Comparison of ENCODE assay signal across 19 cellular contexts in the genomic region with DNA sequence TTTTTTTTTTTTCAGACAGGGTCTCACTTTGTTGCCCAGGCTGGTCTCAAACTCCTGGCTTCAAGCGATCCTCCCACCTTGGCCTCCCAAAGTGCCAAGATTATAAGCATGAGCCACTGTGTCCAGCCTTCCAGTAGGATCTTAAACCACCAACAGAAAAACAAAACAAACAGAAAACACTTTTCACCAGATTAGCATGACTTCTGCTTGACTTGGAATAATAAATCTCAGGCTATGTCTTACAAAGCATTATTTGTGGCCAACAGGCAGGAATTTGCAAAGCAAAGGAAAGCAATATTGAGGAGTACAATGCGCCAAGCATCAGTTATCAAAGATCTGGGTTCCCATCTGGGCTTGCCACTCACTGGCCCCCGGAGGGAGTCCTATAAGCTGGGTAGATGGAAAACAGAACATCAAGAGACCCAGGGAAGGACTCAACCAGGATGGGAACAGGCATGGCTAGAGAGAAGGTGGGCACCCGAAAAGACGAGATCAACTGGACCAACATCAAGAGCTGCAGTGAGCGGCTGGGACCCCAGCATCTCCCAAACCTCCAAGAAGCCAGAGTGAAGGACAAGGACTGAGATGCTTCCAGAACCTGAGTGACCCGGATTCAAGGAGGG.
A peak's percentile ranks its signal among the peaks of the same experiment; 100 is the strongest.
DNase-seq lines count a peak whose midpoint lies in the region; ATAC-seq and TF ChIP-seq lines count a peak whose summit lies in the region.
"Had no signal": no experiment of that assay in that cellular context is flagged by ENCODE, and none has a peak within 500 bp of the region (broad histone marks: within the 10 kb centered on the region; RNA-seq: fewer than 3 reads in every experiment).

No MANE protein-coding gene starts in this region.

- TF ChIP-seq CTCF in fibroblast of lung (conservative IDR thresholded peaks at IDR 0.05 in 1 of 2, IDR thresholded peaks at IDR 0.05 in 1 of 2; ENCODE audit: low read depth in 1 of 2, low read length in 2 of 2), result no peak
- TF ChIP-seq CTCF in CD4-positive, alpha-beta T cell (IDR thresholded peaks at IDR 0.05), result no peak

- H3K9me3 ChIP-seq in fibroblast of lung (ENCODE audit: control insufficient read depth, insufficient read depth, low read depth, low read length), result no peaks in the 10 kb centered on the region
- no peaks in the 10 kb centered on the region for H3K9me3 ChIP-seq in CD4-positive, alpha-beta T cell (ENCODE audit: control insufficient read depth, low read length)
- H3K9me3 ChIP-seq: body of pancreas, tibial artery had no signal

- no peak for DNase-seq in activated naive CD4-positive, alpha-beta T cell treated with anti-CD3 and anti-CD28 coated beads for 36 hours
- no peak for DNase-seq in activated naive CD4-positive, alpha-beta T cell treated with anti-CD3 and anti-CD28 coated beads, Interleukin-2, amount 50 U/mL, for 72 hours (ENCODE audit: low spot score in 2 of 2)
- DNase-seq in activated T-helper 1 cell treated with anti-CD3 and anti-CD28 coated beads, Interleukin-12 subunit alpha, Interleukin-12 subunit beta, Interleukin-2, Interleukin-4 antibody, amounts not matched to agents 30 ng/mL and 10 ng/mL and 1 ng/mL, durations not matched to agents 14 hours and 24 hours and 36 hours (ENCODE audit: low spot score), result no peak
- DNase-seq in fibroblast of lung (ENCODE audit: low read depth in 2 of 2) (peak; percentile 58 to 67), GM19240 (ENCODE audit: insufficient read length, low spot score) (no peak)
- DNase-seq in stimulated activated naive CD4-positive, alpha-beta T cell treated with Interleukin-2 at 50 U/mL for 16 hours (lab: John Stamatoyannopoulos, UW), result no peak
- DNase-seq in CD4-positive, alpha-beta T cell, result no peak
- DNase-seq: 8988T; activated CD4-positive, alpha-beta T cell treated with anti-CD3 and anti-CD28 coated beads for 4 hours; activated gamma-delta T cell treated with Interleukin-2 at 50 U/mL for 16 hours; body of pancreas; CD4-positive, CD25-positive, alpha-beta regulatory T cell; erythroblast; NCI-H526; tibial artery had no signal

- POLR2A ChIA-PET in CD4-positive, alpha-beta T cell (lab: Charles Lee), result no interaction called here

- no peak overlapping the region for H3K4me3 ChIP-seq in fibroblast of lung (replicated peaks in 1 of 4; ENCODE audit: control extremely low read depth in 1 of 4, insufficient read depth in 1 of 4, low read depth in 3 of 4, low read length in 4 of 4)
- H3K4me3 ChIP-seq: body of pancreas, tibial artery had no signal

- H3K36me3 Mint-ChIP-seq in activated naive CD4-positive, alpha-beta T cell treated with anti-CD3 and anti-CD28 coated beads for 36 hours (ENCODE audit: low read depth), result no peaks in the 10 kb centered on the region
- peaks cover 0 to 2% of the 10 kb centered on the region in 2 donors for H3K36me3 Mint-ChIP-seq in activated naive CD4-positive, alpha-beta T cell treated with anti-CD3 and anti-CD28 coated beads, Interleukin-2, amount 50 U/mL, for 72 hours
- H3K36me3 Mint-ChIP-seq in activated T-helper 1 cell treated with anti-CD3 and anti-CD28 coated beads, Interleukin-12 subunit alpha, Interleukin-12 subunit beta, Interleukin-2, Interleukin-4 antibody, amounts not matched to agents 30 ng/mL and 10 ng/mL and 1 ng/mL, durations not matched to agents 14 hours and 24 hours and 36 hours (ENCODE audit: low read depth), result peaks cover 1% of the 10 kb centered on the region
- no peaks in the 10 kb centered on the region for H3K36me3 Mint-ChIP-seq in CD4-positive, alpha-beta T cell (ENCODE audit: low read depth)
- H3K36me3 Mint-ChIP-seq: CD4-positive, CD25-positive, alpha-beta regulatory T cell; IgD-negative memory B cell; natural killer cell treated with Interleukin-12 subunit alpha and Interleukin-12 subunit beta and Interleukin-15 and Interleukin-18, amount 100 ng/mL, for 72 hours; stimulated activated memory B cell treated with anti-CD40 and anti-IgM and Interleukin-4, amounts not matched to agents 10 μg/mL and 1 μg/mL and 100 μg/mL, for 72 hours had no signal

- peak overlapping the region; percentile 16 for H3K27ac Mint-ChIP-seq in activated naive CD4-positive, alpha-beta T cell treated with anti-CD3 and anti-CD28 coated beads for 36 hours
- H3K27ac Mint-ChIP-seq in activated naive CD4-positive, alpha-beta T cell treated with anti-CD3 and anti-CD28 coated beads, Interleukin-2, amount 50 U/mL, for 72 hours, result no peak overlapping the region
- peak overlapping the region; percentile 37 for H3K27ac Mint-ChIP-seq in activated T-helper 1 cell treated with anti-CD3 and anti-CD28 coated beads, Interleukin-12 subunit alpha, Interleukin-12 subunit beta, Interleukin-2, Interleukin-4 antibody, amounts not matched to agents 30 ng/mL and 10 ng/mL and 1 ng/mL, durations not matched to agents 14 hours and 24 hours and 36 hours
- no peak overlapping the region for H3K27ac Mint-ChIP-seq in CD4-positive, alpha-beta T cell
- H3K27ac Mint-ChIP-seq: CD4-positive, CD25-positive, alpha-beta regulatory T cell; IgD-negative memory B cell; stimulated activated memory B cell treated with anti-CD40 and anti-IgM and Interleukin-4, amounts not matched to agents 10 μg/mL and 1 μg/mL and 100 μg/mL, for 72 hours had no signal

- no peak overlapping the region for H3K4me2 ChIP-seq in fibroblast of lung (ENCODE audit: extremely low read depth, insufficient read depth, low read length)

- H3K9me3 Mint-ChIP-seq in activated naive CD4-positive, alpha-beta T cell treated with anti-CD3 and anti-CD28 coated beads for 36 hours, result no peaks in the 10 kb centered on the region
- H3K9me3 Mint-ChIP-seq in activated naive CD4-positive, alpha-beta T cell treated with anti-CD3 and anti-CD28 coated beads, Interleukin-2, amount 50 U/mL, for 72 hours, result peaks cover under 1 to 9% of the 10 kb centered on the region in 2 donors
- peaks cover 10% of the 10 kb centered on the region for H3K9me3 Mint-ChIP-seq in activated T-helper 1 cell treated with anti-CD3 and anti-CD28 coated beads, Interleukin-12 subunit alpha, Interleukin-12 subunit beta, Interleukin-2, Interleukin-4 antibody, amounts not matched to agents 30 ng/mL and 10 ng/mL and 1 ng/mL, durations not matched to agents 14 hours and 24 hours and 36 hours
- no peaks in the 10 kb centered on the region for H3K9me3 Mint-ChIP-seq in CD4-positive, alpha-beta T cell
- H3K9me3 Mint-ChIP-seq: IgD-negative memory B cell; natural killer cell treated with Interleukin-12 subunit alpha and Interleukin-12 subunit beta and Interleukin-15 and Interleukin-18, amount 100 ng/mL, for 72 hours; stimulated activated memory B cell treated with anti-CD40 and anti-IgM and Interleukin-4, amounts not matched to agents 10 μg/mL and 1 μg/mL and 100 μg/mL, for 72 hours had no signal

- CTCF ChIA-PET in activated naive CD4-positive, alpha-beta T cell treated with anti-CD3 and anti-CD28 coated beads for 36 hours (lab: Charles Lee), result no interaction called here
- CTCF ChIA-PET in CD4-positive, alpha-beta T cell (lab: Charles Lee), result no interaction called here

- no peak overlapping the region for H2AFZ ChIP-seq in fibroblast of lung (ENCODE audit: low read length)

- ATAC-seq in activated naive CD4-positive, alpha-beta T cell treated with anti-CD3 and anti-CD28 coated beads, Interleukin-2, amount 50 U/mL, for 72 hours, result no peak
- no peak for ATAC-seq in HG03039 (IDR thresholded peaks at IDR 0.05; ENCODE audit: unreplicated experiment)
- ATAC-seq in CD4-positive, alpha-beta T cell (ENCODE audit: poor library complexity), result no peak
- ATAC-seq: body of pancreas; natural killer cell treated with Interleukin-12 subunit alpha and Interleukin-12 subunit beta and Interleukin-15 and Interleukin-18, amount 100 ng/mL, for 72 hours; stimulated activated memory B cell treated with anti-CD40 and anti-IgM and Interleukin-4, amounts not matched to agents 10 μg/mL and 1 μg/mL and 100 μg/mL, for 72 hours had no signal

- peaks cover 6% of the 10 kb centered on the region for H3K27me3 Mint-ChIP-seq in activated naive CD4-positive, alpha-beta T cell treated with anti-CD3 and anti-CD28 coated beads for 36 hours (ENCODE audit: low read depth)
- H3K27me3 Mint-ChIP-seq in activated T-helper 1 cell treated with anti-CD3 and anti-CD28 coated beads, Interleukin-12 subunit alpha, Interleukin-12 subunit beta, Interleukin-2, Interleukin-4 antibody, amounts not matched to agents 30 ng/mL and 10 ng/mL and 1 ng/mL, durations not matched to agents 14 hours and 24 hours and 36 hours (ENCODE audit: insufficient read depth), result peaks cover 2% of the 10 kb centered on the region
- H3K27me3 Mint-ChIP-seq in CD4-positive, alpha-beta T cell, result peaks cover 18% of the 10 kb centered on the region

- intact Hi-C loops in activated naive CD4-positive, alpha-beta T cell treated with anti-CD3 and anti-CD28 coated beads for 36 hours (cut with micrococcal nuclease), result loop anchor here (2.0 to 10.0 kb wide), 12 partner anchors 72 to 983 kb away; partner anchors contain the start of genes PPM1A and SIX4
- intact Hi-C loops in activated T-helper 1 cell treated with anti-CD3 and anti-CD28 coated beads, Interleukin-12 subunit alpha, Interleukin-12 subunit beta, Interleukin-2, Interleukin-4 antibody, amounts not matched to agents 30 ng/mL and 10 ng/mL and 1 ng/mL, durations not matched to agents 14 hours and 24 hours and 36 hours (cut with micrococcal nuclease), result loop anchor here (5.0 to 10.0 kb wide), 5 partner anchors 67 to 525 kb away; partner anchors contain the start of genes SLC38A6 and TRMT5
- intact Hi-C loops in CD4-positive, alpha-beta T cell (cut with DNase I, micrococcal nuclease), result no loop called here

- no peaks in the 10 kb centered on the region for H3K27me3 ChIP-seq in fibroblast of lung (ENCODE audit: control insufficient read depth, insufficient read depth, low read length)
- H3K27me3 ChIP-seq in CD4-positive, alpha-beta T cell (ENCODE audit: control insufficient read depth, insufficient read depth, low read length), result no peaks in the 10 kb centered on the region
- H3K27me3 ChIP-seq: body of pancreas, tibial artery had no signal

- peaks cover 65% of the 10 kb centered on the region for H3K4me1 Mint-ChIP-seq in activated naive CD4-positive, alpha-beta T cell treated with anti-CD3 and anti-CD28 coated beads for 36 hours (ENCODE audit: low read depth)
- peaks cover 49% of the 10 kb centered on the region for H3K4me1 Mint-ChIP-seq in activated T-helper 1 cell treated with anti-CD3 and anti-CD28 coated beads, Interleukin-12 subunit alpha, Interleukin-12 subunit beta, Interleukin-2, Interleukin-4 antibody, amounts not matched to agents 30 ng/mL and 10 ng/mL and 1 ng/mL, durations not matched to agents 14 hours and 24 hours and 36 hours (ENCODE audit: low read depth)
- peaks cover 18% of the 10 kb centered on the region for H3K4me1 Mint-ChIP-seq in CD4-positive, alpha-beta T cell (ENCODE audit: low read depth)

- no peaks in the 10 kb centered on the region for H3K36me3 ChIP-seq in fibroblast of lung (ENCODE audit: control insufficient read depth, insufficient read depth, low read length)
- H3K36me3 ChIP-seq: tibial artery had no signal

- no peak overlapping the region for H3K4me3 Mint-ChIP-seq in activated naive CD4-positive, alpha-beta T cell treated with anti-CD3 and anti-CD28 coated beads for 36 hours
- no peak overlapping the region for H3K4me3 Mint-ChIP-seq in activated T-helper 1 cell treated with anti-CD3 and anti-CD28 coated beads, Interleukin-12 subunit alpha, Interleukin-12 subunit beta, Interleukin-2, Interleukin-4 antibody, amounts not matched to agents 30 ng/mL and 10 ng/mL and 1 ng/mL, durations not matched to agents 14 hours and 24 hours and 36 hours
- no peak overlapping the region for H3K4me3 Mint-ChIP-seq in CD4-positive, alpha-beta T cell
- H3K4me3 Mint-ChIP-seq: IgD-negative memory B cell; stimulated activated memory B cell treated with anti-CD40 and anti-IgM and Interleukin-4, amounts not matched to agents 10 μg/mL and 1 μg/mL and 100 μg/mL, for 72 hours had no signal

- H3K27ac ChIP-seq in fibroblast of lung (ENCODE audit: insufficient read depth, low read length), result peak overlapping the region; percentile 64
- H3K27ac ChIP-seq in CD4-positive, alpha-beta T cell (ENCODE audit: low read depth, low read length), result no peak overlapping the region
- H3K27ac ChIP-seq: body of pancreas had no signal

- no peak overlapping the region for H3K9ac ChIP-seq in fibroblast of lung (ENCODE audit: insufficient read depth, low read length)

- peaks cover 35% of the 10 kb centered on the region for H3K4me1 ChIP-seq in fibroblast of lung (ENCODE audit: control insufficient read depth, extremely low read depth, insufficient read depth, low read length)

- no peaks in the 10 kb centered on the region for H3K79me2 ChIP-seq in fibroblast of lung (ENCODE audit: control insufficient read depth, insufficient read depth, low read length)

- H4K20me1 ChIP-seq in fibroblast of lung (ENCODE audit: control insufficient read depth, extremely low read depth, insufficient read depth, low read length), result no peaks in the 10 kb centered on the region

Comparison
In these comparisons a context has a peak if more than half of its experiments do, and no peak if none do; other contexts are left out.
1. H3K27ac Mint-ChIP-seq: peak in activated naive CD4-positive, alpha-beta T cell treated with anti-CD3 and anti-CD28 coated beads for 36 hours (single experiment) and activated T-helper 1 cell treated with anti-CD3 and anti-CD28 coated beads, Interleukin-12 subunit alpha, Interleukin-12 subunit beta, Interleukin-2, Interleukin-4 antibody, amounts not matched to agents 30 ng/mL and 10 ng/mL and 1 ng/mL, durations not matched to agents 14 hours and 24 hours and 36 hours (single experiment); none in activated naive CD4-positive, alpha-beta T cell treated with anti-CD3 and anti-CD28 coated beads, Interleukin-2, amount 50 U/mL, for 72 hours (0 of 2) and CD4-positive, alpha-beta T cell (single experiment).
2. DNase-seq: peak in fibroblast of lung (2 of 2); none in activated naive CD4-positive, alpha-beta T cell treated with anti-CD3 and anti-CD28 coated beads for 36 hours (single experiment), activated naive CD4-positive, alpha-beta T cell treated with anti-CD3 and anti-CD28 coated beads, Interleukin-2, amount 50 U/mL, for 72 hours (0 of 2), activated T-helper 1 cell treated with anti-CD3 and anti-CD28 coated beads, Interleukin-12 subunit alpha, Interleukin-12 subunit beta, Interleukin-2, Interleukin-4 antibody, amounts not matched to agents 30 ng/mL and 10 ng/mL and 1 ng/mL, durations not matched to agents 14 hours and 24 hours and 36 hours (single experiment), stimulated activated naive CD4-positive, alpha-beta T cell treated with Interleukin-2 at 50 U/mL for 16 hours (single experiment), CD4-positive, alpha-beta T cell (0 of 10) and GM19240 (single experiment).
3. intact Hi-C loops: an anchor here in activated naive CD4-positive, alpha-beta T cell treated with anti-CD3 and anti-CD28 coated beads for 36 hours (2.0 to 10.0 kb wide) and activated T-helper 1 cell treated with anti-CD3 and anti-CD28 coated beads, Interleukin-12 subunit alpha, Interleukin-12 subunit beta, Interleukin-2, Interleukin-4 antibody, amounts not matched to agents 30 ng/mL and 10 ng/mL and 1 ng/mL, durations not matched to agents 14 hours and 24 hours and 36 hours (5.0 to 10.0 kb wide); none called in CD4-positive, alpha-beta T cell.